19 cellular contexts compared by ENCODE assay signal in the genomic region with DNA sequence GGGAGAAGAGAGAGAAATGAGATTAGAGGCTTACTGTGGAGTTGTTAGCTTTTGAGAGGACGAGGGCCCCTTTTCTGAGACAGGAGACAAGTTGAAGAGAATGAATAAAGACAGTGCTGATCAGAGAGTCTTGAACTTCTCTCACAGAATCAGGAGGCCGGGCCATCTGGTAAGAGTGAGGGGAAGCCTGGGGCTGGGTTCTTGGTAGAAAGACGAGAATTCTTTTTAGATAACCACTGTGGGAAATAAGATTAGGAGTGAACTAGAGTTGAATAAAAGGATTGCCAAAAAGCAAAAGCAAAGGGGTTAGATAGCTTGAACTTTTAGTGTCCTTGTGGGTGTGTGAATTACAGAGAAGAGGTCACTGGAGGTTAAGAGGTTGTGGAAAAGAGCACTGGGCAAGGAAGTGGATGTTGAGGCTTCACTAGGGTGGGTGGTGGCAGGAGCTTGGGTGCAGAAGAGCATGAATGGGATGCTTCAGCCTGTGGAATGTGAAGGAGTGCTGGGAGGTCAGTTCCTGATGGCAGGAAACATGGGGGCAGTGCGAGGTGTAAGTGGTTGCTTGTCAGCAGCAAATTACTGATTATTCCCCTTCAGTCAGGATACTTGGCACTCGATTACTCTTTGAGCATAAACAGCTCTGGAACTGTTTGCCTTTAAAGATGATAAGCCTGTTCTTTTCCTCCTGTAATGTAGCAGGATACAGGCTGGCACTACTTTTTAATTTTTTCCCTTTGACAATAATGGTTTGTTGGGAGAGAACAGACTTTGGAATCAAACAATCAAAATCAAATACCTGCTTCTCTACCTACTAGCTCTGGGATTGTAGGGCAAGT.
A peak's percentile ranks its signal among the peaks of the same experiment; 100 is the strongest.
DNase-seq lines count a peak whose midpoint lies in the region; ATAC-seq, FAIRE-seq and TF ChIP-seq lines count a peak whose summit lies in the region.
"Had no signal": no experiment of that assay in that cellular context is flagged by ENCODE, and none has a peak within 500 bp of the region (broad histone marks: within the 10 kb centered on the region; RNA-seq: fewer than 3 reads in every experiment).

No MANE protein-coding gene starts in this region.

- CTCF ChIA-PET in naive thymus-derived CD4-positive, alpha-beta T cell (lab: Charles Lee), result interaction anchor here (0.6 kb wide), 1 partner anchor 1221 kb away, joined by 4 read pairs; no protein-coding TSS in a partner anchor

- peak; percentile 12 for DNase-seq in HTR-8/SVneo (ENCODE audit: insufficient read length, low spot score)
- DNase-seq in colonic mucosa, result no peak
- DNase-seq in kidney glomerular epithelial cell (lab: John Stamatoyannopoulos, UW), result peak; percentile 34
- DNase-seq in omental fat pad (ENCODE audit: low spot score), result no peak
- no peak for DNase-seq in naive thymus-derived CD4-positive, alpha-beta T cell
- no peak for DNase-seq in HuH-7.5 (ENCODE audit: low spot score)
- DNase-seq: ACHN; C1 segment of cervical spinal cord; EL; GM23248; naive B cell; NCI-H1417 treated with DMSO at 0.1 percent for 48 hours; NCI-H2171 treated with DMSO at 0.1 percent for 48 hours; pancreas; SK-N-SH; stimulated activated CD4-positive, alpha-beta T cell treated with anti-CD3 and anti-CD28 coated beads, Interleukin-4, amount 100 ng/mL, for 4 hours had no signal

- intact Hi-C loops in colonic mucosa (cut with DNase I), result no loop called here
- intact Hi-C loops in naive thymus-derived CD4-positive, alpha-beta T cell (cut with micrococcal nuclease), result no loop called here

- peak; percentile 82 for FAIRE-seq in HTR-8/SVneo (lab: Jason Lieb, UNC)
- FAIRE-seq: pancreas had no signal

- H3K27ac ChIP-seq in colonic mucosa, result peak overlapping the region; percentile 42
- H3K27ac ChIP-seq in naive thymus-derived CD4-positive, alpha-beta T cell (ENCODE audit: low read depth, low read length), result no peak overlapping the region
- H3K27ac ChIP-seq: GM23248, pancreas had no signal

- no peaks in the 10 kb centered on the region for H3K27me3 ChIP-seq in colonic mucosa
- no peaks in the 10 kb centered on the region for H3K27me3 ChIP-seq in naive thymus-derived CD4-positive, alpha-beta T cell (ENCODE audit: control insufficient read depth in 2 of 2, insufficient read depth in 2 of 2, low read length in 2 of 2)
- H3K27me3 ChIP-seq: pancreas had no signal

- H3K4me3 ChIP-seq in colonic mucosa, result no peak overlapping the region
- H3K4me3 ChIP-seq in naive thymus-derived CD4-positive, alpha-beta T cell (ENCODE audit: low read length), result no peak overlapping the region
- H3K4me3 ChIP-seq: GM23248, pancreas had no signal

- H3K36me3 Mint-ChIP-seq in naive thymus-derived CD4-positive, alpha-beta T cell, result no peaks in the 10 kb centered on the region
- H3K36me3 Mint-ChIP-seq: activated naive CD4-positive, alpha-beta T cell treated with anti-CD3 and anti-CD28 coated beads, Interleukin-2, amount 50 U/mL, for 72 hours had no signal

- H3K4me1 ChIP-seq in colonic mucosa, result peaks cover 2% of the 10 kb centered on the region
- H3K4me1 ChIP-seq in naive thymus-derived CD4-positive, alpha-beta T cell (ENCODE audit: control insufficient read depth in 2 of 2, insufficient read depth in 2 of 2, low read length in 2 of 2), result no peaks in the 10 kb centered on the region

- H3K36me3 ChIP-seq in colonic mucosa, result no peaks in the 10 kb centered on the region
- H3K36me3 ChIP-seq in naive thymus-derived CD4-positive, alpha-beta T cell (ENCODE audit: control insufficient read depth in 2 of 3, insufficient read depth in 3 of 3, low read length in 3 of 3), result no peaks in the 10 kb centered on the region
- H3K36me3 ChIP-seq: pancreas had no signal

- H3K27ac Mint-ChIP-seq in naive thymus-derived CD4-positive, alpha-beta T cell, result no peak overlapping the region
- H3K27ac Mint-ChIP-seq: activated naive CD4-positive, alpha-beta T cell treated with anti-CD3 and anti-CD28 coated beads, Interleukin-2, amount 50 U/mL, for 72 hours; naive B cell had no signal

- H3K27me3 Mint-ChIP-seq in naive thymus-derived CD4-positive, alpha-beta T cell, result no peaks in the 10 kb centered on the region
- H3K27me3 Mint-ChIP-seq: naive B cell had no signal

- H3K9me3 ChIP-seq in colonic mucosa, result no peaks in the 10 kb centered on the region
- no peaks in the 10 kb centered on the region for H3K9me3 ChIP-seq in naive thymus-derived CD4-positive, alpha-beta T cell (ENCODE audit: control insufficient read depth in 2 of 3, low read length in 3 of 3)
- H3K9me3 ChIP-seq: pancreas, SK-N-SH had no signal

- POLR2A ChIA-PET in naive thymus-derived CD4-positive, alpha-beta T cell (lab: Charles Lee), result no interaction called here

- TF ChIP-seq CTCF in colonic mucosa (IDR thresholded peaks at IDR 0.05) (no peak), omental fat pad (IDR thresholded peaks at IDR 0.05) (no peak)

- H3K9ac ChIP-seq in colonic mucosa (ENCODE audit: low read depth in 2 of 2, low read length in 2 of 2), result no peak overlapping the region
- H3K9ac ChIP-seq: GM23248, SK-N-SH had no signal

- peaks cover 0 to 9% (median 0%) of the 10 kb centered on the region in 11 donors for H3K9me3 Mint-ChIP-seq in naive thymus-derived CD4-positive, alpha-beta T cell
- H3K9me3 Mint-ChIP-seq: naive B cell had no signal

- no peak overlapping the region for H3K4me3 Mint-ChIP-seq in naive thymus-derived CD4-positive, alpha-beta T cell
- H3K4me3 Mint-ChIP-seq: naive B cell had no signal

- no peaks in the 10 kb centered on the region for H3K4me1 Mint-ChIP-seq in naive thymus-derived CD4-positive, alpha-beta T cell

- ATAC-seq in omental fat pad (ENCODE audit: low FRiP score) (peak; percentile 53), HG03097 (IDR thresholded peaks at IDR 0.05; ENCODE audit: low FRiP score, unreplicated experiment) (no peak), HG03280 (IDR thresholded peaks at IDR 0.05; ENCODE audit: unreplicated experiment) (no peak)
- ATAC-seq in naive thymus-derived CD4-positive, alpha-beta T cell, result no peak
- ATAC-seq: activated naive CD4-positive, alpha-beta T cell treated with anti-CD3 and anti-CD28 coated beads, Interleukin-2, amount 50 U/mL, for 72 hours had no signal

Comparison
In these comparisons a context has a peak if more than half of its experiments do, and no peak if none do; other contexts are left out.
1. DNase-seq: peak in HTR-8/SVneo (single experiment) and kidney glomerular epithelial cell (single experiment); none in colonic mucosa (single experiment), omental fat pad (single experiment), naive thymus-derived CD4-positive, alpha-beta T cell (0 of 9) and HuH-7.5 (single experiment).